In the genomic region with DNA sequence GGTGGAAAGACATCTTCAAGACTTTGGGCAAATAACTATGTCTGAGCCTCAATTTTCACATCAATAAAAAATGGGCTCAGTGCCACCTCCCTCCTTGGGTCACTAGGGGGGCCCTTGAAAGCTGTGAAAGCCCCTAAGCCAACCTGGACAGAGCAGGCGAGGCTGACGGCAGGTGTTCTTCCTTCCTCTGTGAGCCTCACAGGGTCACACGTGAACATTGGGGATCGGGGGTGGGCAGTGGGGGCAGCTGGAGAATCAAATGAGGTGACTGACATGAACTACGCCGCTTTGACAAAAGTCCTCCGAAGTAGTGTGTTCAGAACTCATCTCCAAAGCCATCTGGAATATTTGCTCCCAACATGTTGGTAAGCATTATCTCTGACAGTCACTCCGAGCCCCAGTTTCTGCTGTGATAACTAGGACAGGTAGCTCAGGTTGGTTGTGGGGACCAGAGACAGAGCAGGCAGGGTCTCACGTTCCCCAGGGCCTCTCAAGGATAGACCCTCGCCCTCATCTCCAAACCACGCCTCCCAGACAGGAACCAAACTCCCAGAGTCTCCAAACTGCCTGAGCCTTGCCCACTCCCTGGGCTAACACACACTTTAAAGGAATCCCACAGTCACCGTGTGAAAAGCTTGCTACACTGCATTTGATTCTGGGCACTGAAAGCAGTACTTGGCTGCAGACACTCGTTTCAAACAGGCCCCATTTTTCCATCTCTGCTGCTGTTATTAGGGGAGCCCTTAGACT, we compare ENCODE assay signal across 1 cellular context.
TF ChIP-seq lines count a peak whose summit lies in the region.

No MANE protein-coding gene starts in this region.

TF ChIP-seq in GM23338, 12 proteins besides CTCF, POLR2A, EP300 and RAD21 (continued from another document):
- TF ChIP-seq, protein P1, sequence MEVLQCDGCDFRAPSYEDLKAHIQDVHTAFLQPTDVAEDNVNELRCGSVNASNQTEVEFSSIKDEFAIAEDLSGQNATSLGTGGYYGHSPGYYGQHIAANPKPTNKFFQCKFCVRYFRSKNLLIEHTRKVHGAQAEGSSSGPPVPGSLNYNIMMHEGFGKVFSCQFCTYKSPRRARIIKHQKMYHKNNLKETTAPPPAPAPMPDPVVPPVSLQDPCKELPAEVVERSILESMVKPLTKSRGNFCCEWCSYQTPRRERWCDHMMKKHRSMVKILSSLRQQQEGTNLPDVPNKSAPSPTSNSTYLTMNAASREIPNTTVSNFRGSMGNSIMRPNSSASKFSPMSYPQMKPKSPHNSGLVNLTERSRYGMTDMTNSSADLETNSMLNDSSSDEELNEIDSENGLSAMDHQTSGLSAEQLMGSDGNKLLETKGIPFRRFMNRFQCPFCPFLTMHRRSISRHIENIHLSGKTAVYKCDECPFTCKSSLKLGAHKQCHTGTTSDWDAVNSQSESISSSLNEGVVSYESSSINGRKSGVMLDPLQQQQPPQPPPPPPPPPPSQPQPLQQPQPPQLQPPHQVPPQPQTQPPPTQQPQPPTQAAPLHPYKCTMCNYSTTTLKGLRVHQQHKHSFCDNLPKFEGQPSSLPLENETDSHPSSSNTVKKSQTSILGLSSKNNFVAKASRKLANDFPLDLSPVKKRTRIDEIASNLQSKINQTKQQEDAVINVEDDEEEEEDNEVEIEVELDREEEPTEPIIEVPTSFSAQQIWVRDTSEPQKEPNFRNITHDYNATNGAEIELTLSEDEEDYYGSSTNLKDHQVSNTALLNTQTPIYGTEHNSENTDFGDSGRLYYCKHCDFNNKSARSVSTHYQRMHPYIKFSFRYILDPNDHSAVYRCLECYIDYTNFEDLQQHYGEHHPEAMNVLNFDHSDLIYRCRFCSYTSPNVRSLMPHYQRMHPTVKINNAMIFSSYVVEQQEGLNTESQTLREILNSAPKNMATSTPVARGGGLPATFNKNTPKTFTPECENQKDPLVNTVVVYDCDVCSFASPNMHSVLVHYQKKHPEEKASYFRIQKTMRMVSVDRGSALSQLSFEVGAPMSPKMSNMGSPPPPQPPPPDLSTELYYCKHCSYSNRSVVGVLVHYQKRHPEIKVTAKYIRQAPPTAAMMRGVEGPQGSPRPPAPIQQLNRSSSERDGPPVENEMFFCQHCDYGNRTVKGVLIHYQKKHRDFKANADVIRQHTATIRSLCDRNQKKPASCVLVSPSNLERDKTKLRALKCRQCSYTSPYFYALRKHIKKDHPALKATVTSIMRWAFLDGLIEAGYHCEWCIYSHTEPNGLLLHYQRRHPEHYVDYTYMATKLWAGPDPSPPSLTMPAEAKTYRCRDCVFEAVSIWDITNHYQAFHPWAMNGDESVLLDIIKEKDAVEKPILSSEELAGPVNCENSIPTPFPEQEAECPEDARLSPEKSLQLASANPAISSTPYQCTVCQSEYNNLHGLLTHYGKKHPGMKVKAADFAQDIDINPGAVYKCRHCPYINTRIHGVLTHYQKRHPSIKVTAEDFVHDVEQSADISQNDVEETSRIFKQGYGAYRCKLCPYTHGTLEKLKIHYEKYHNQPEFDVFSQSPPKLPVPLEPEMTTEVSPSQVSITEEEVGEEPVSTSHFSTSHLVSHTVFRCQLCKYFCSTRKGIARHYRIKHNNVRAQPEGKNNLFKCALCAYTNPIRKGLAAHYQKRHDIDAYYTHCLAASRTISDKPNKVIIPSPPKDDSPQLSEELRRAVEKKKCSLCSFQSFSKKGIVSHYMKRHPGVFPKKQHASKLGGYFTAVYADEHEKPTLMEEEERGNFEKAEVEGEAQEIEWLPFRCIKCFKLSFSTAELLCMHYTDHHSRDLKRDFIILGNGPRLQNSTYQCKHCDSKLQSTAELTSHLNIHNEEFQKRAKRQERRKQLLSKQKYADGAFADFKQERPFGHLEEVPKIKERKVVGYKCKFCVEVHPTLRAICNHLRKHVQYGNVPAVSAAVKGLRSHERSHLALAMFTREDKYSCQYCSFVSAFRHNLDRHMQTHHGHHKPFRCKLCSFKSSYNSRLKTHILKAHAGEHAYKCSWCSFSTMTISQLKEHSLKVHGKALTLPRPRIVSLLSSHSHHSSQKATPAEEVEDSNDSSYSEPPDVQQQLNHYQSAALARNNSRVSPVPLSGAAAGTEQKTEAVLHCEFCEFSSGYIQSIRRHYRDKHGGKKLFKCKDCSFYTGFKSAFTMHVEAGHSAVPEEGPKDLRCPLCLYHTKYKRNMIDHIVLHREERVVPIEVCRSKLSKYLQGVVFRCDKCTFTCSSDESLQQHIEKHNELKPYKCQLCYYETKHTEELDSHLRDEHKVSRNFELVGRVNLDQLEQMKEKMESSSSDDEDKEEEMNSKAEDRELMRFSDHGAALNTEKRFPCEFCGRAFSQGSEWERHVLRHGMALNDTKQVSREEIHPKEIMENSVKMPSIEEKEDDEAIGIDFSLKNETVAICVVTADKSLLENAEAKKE (CRISPR knock-in tag; IDR thresholded peaks at IDR 0.05): no peak
- TF ChIP-seq JUNB (IDR thresholded peaks at IDR 0.05; ENCODE audit: unreplicated experiment): no peak
- no peak for TF ChIP-seq ZNF114 (CRISPR knock-in tag; IDR thresholded peaks at IDR 0.05)
- no peak for TF ChIP-seq CREB1 (CRISPR knock-in tag; IDR thresholded peaks at IDR 0.05; ENCODE audit: low read depth)
- TF ChIP-seq STAT1 (IDR thresholded peaks at IDR 0.05; ENCODE audit: unreplicated experiment): no peak
- no peak for TF ChIP-seq EZH2 (IDR thresholded peaks at IDR 0.05; ENCODE audit: low read depth, unreplicated experiment)
- no peak for TF ChIP-seq ETS1 (IDR thresholded peaks at IDR 0.05)
- TF ChIP-seq NANOG (IDR thresholded peaks at IDR 0.05; ENCODE audit: borderline replicate concordance): no peak
